Comparison of ENCODE assay signal across 19 cellular contexts in the genomic region with DNA sequence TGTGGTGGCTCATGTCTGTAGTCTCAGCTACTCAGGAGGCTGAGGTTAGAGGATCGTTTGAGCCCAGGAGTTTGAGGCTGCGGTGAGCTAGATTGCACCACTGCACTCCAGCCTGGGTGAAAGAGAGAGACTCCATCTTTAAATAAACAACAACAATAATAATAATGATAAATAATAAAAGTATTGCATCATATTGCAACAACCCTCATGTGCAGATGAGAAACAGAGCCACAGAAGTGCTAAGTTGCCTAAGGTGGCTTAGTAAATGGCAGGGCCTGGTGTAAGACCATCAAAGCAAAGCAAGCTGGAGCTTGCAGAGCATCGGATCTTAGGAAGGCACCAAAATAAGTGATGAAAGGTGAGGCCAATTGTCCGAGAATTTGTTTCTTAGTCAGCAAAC. TPM values are rescaled to one million over a fixed set of nuclear protein-coding genes. Genes with fewer than 3 reads are reported as not detected.
DNase-seq lines count a peak whose midpoint lies in the region; ATAC-seq, FAIRE-seq and TF ChIP-seq lines count a peak whose summit lies in the region.
"Had no signal": no experiment of that assay in that cellular context is flagged by ENCODE, and none has a peak within 500 bp of the region (broad histone marks: within the 10 kb centered on the region; RNA-seq: fewer than 3 reads in every experiment).

No MANE protein-coding gene starts in this region.

- peaks cover 19% of the 10 kb centered on the region for H3K9me3 Mint-ChIP-seq in nephron progenitor cell
- H3K9me3 Mint-ChIP-seq: CD4-positive, CD25-positive, alpha-beta regulatory T cell had no signal

- H3K4me3 Mint-ChIP-seq in nephron progenitor cell = no peak overlapping the region
- H3K4me3 Mint-ChIP-seq: CD4-positive, CD25-positive, alpha-beta regulatory T cell had no signal

- POLR2A ChIA-PET in HepG2 (lab: Yijun Ruan, JAX) = no interaction called here

- no peaks in the 10 kb centered on the region for H3K36me3 ChIP-seq in HepG2 (replicated peaks in 1 of 2; ENCODE audit: control insufficient read depth in 1 of 2, insufficient read depth in 2 of 2, low read length in 2 of 2)
- H3K36me3 ChIP-seq in right lobe of liver = no peaks in the 10 kb centered on the region
- H3K36me3 ChIP-seq in bronchial epithelial cell (ENCODE audit: control insufficient read depth, insufficient read depth, low read length) = no peaks in the 10 kb centered on the region
- H3K36me3 ChIP-seq: BLaER1 had no signal

- TF ChIP-seq EP300 in HepG2 (IDR thresholded peaks at IDR 0.05; ENCODE audit: low read depth in 2 of 2, low read length in 2 of 2) = no peak
- TF ChIP-seq EP300 in HepG2 (CRISPR knock-in tag; IDR thresholded peaks at IDR 0.05; ENCODE audit: borderline replicate concordance) = no peak

- ATAC-seq in HepG2 = no peak
- ATAC-seq in right lobe of liver = no peak
- ATAC-seq: GM12878 had no signal

- H3K27me3 Mint-ChIP-seq in nephron progenitor cell (ENCODE audit: low read depth, poor library complexity) = no peaks in the 10 kb centered on the region

- TF ChIP-seq CTCF in HepG2 (CRISPR knock-in tag; IDR thresholded peaks at IDR 0.05) = no peak
- TF ChIP-seq CTCF in right lobe of liver (IDR thresholded peaks at IDR 0.05) = no peak
- TF ChIP-seq CTCF in bronchial epithelial cell (IDR thresholded peaks at IDR 0.05; ENCODE audit: insufficient read depth, low read length, severe bottlenecking) = no peak
- no peak for TF ChIP-seq CTCF in nephron progenitor cell (IDR thresholded peaks at IDR 0.05)
- TF ChIP-seq CTCF in D721Med (IDR thresholded peaks at IDR 0.05; ENCODE audit: insufficient read depth, missing control alignments) = no peak

- intact Hi-C loops in HepG2 (cut with micrococcal nuclease; ENCODE audit: unreplicated experiment) = no loop called here
- intact Hi-C loops in right lobe of liver (cut with DNase I) = no loop called here

- TF ChIP-seq RAD21 in HepG2 (CRISPR knock-in tag; IDR thresholded peaks at IDR 0.05) = no peak

- H3K4me2 ChIP-seq in HepG2 (ENCODE audit: low read depth, low read length) = no peak overlapping the region
- H3K4me2 ChIP-seq: BLaER1 had no signal

- 0 out of 5 replicates have a peak, but pooled peaks cover 0 to 6% of the 10 kb centered on the region in 2 experiments for H3K27me3 ChIP-seq in HepG2 (ENCODE audit: control insufficient read depth in 1 of 2, insufficient read depth in 2 of 2, low read length in 2 of 2)
- H3K27me3 ChIP-seq in right lobe of liver = no peaks in the 10 kb centered on the region
- H3K27me3 ChIP-seq in bronchial epithelial cell (ENCODE audit: control insufficient read depth, insufficient read depth, low read length) = no peaks in the 10 kb centered on the region
- H3K27me3 ChIP-seq: BLaER1 had no signal

- CTCF ChIA-PET in HepG2 (lab: Yijun Ruan, JAX; ENCODE audit: low intra/inter-chr PET ratio, low total read pairs) = no interaction called here

- BruUV-seq in HepG2 (replicated peaks; lab: Mats Ljungman, UMichigan) = no TSS peak

- peaks cover 10% of the 10 kb centered on the region for H3K36me3 Mint-ChIP-seq in nephron progenitor cell (ENCODE audit: low read depth)
- H3K36me3 Mint-ChIP-seq: CD4-positive, CD25-positive, alpha-beta regulatory T cell had no signal

- H3K9ac ChIP-seq in HepG2 (ENCODE audit: insufficient read depth, low read depth, low read length) = no peak overlapping the region
- H3K9ac ChIP-seq: BLaER1 had no signal

- H3K27ac ChIP-seq in HepG2 (ENCODE audit: extremely low read length, insufficient read depth, low read length) (no peak overlapping the region), right lobe of liver (no peak overlapping the region)
- H3K27ac ChIP-seq: 22Rv1, BLaER1, HL-60 had no signal

- TF ChIP-seq POLR2A in HepG2 (IDR thresholded peaks at IDR 0.05; ENCODE audit: insufficient read depth in 1 of 2, low read depth in 2 of 2, low read length in 2 of 2) (no peak), right lobe of liver (IDR thresholded peaks at IDR 0.05) (no peak), H54 (IDR thresholded peaks at IDR 0.05; ENCODE audit: low read depth, low read length) (no peak)

- FAIRE-seq in HepG2 (lab: Jason Lieb, UNC) (no peak), bronchial epithelial cell (lab: Jason Lieb, UNC) (no peak), D721Med (lab: Jason Lieb, UNC) (no peak), H54 (lab: Jason Lieb, UNC) (no peak)
- FAIRE-seq: GM12878, GM18507 had no signal

- no peaks in the 10 kb centered on the region for H3K9me3 ChIP-seq in HepG2 (ENCODE audit: low read length)
- no peaks in the 10 kb centered on the region for H3K9me3 ChIP-seq in right lobe of liver
- H3K9me3 ChIP-seq: BLaER1 had no signal

- peak overlapping the region; percentile 27 for H3K27ac Mint-ChIP-seq in nephron progenitor cell
- H3K27ac Mint-ChIP-seq: CD4-positive, CD25-positive, alpha-beta regulatory T cell had no signal

- H3K4me1 Mint-ChIP-seq in nephron progenitor cell = peaks cover 20% of the 10 kb centered on the region
- H3K4me1 Mint-ChIP-seq: CD4-positive, CD25-positive, alpha-beta regulatory T cell had no signal

- in situ Hi-C loops in HepG2 (cut with HindIII; ENCODE audit: extremely low pct_ligation_motif_present, low pct_unique_long_range_greater_than_20kb) = no loop called here

- H4K20me1 ChIP-seq in HepG2 (ENCODE audit: insufficient read depth, low read length) = no peaks in the 10 kb centered on the region
- H4K20me1 ChIP-seq: BLaER1 had no signal

- H3K4me1 ChIP-seq in HepG2 (ENCODE audit: insufficient read depth, low read length) (no peaks in the 10 kb centered on the region; the same call in 1 of the 2 replicates), right lobe of liver (no peaks in the 10 kb centered on the region)

- no peak overlapping the region for H2AFZ ChIP-seq in HepG2 (ENCODE audit: low read length)

- DNase-seq in HepG2 (ENCODE audit: low spot score) (no peak), right lobe of liver (no peak), bronchial epithelial cell (ENCODE audit: low read depth) (peak; percentile 3), nephron progenitor cell (no peak), NOMO-1 (lab: John Stamatoyannopoulos, UW; ENCODE audit: unreplicated experiment in 2 of 2) (no peak), DMS 273 treated with DMSO at 0.1 percent for 48 hours (lab: John Stamatoyannopoulos, UW) (no peak), D721Med (ENCODE audit: insufficient read length, low spot score) (no peak), H54 (ENCODE audit: insufficient read length, low spot score) (no peak)
- DNase-seq: AML-193; CD4-positive, CD25-positive, alpha-beta regulatory T cell; DMS79; GOT3 had no signal

- 26% methylated on average over 4 of the region's 4 CpGs for WGBS in HepG2 (ENCODE audit: low lambda C conversion rate)
- WGBS in right lobe of liver (ENCODE audit: insufficient coverage, low coverage, low lambda C conversion rate, missing lambda C conversion rate) = 43% methylated on average over 3 of the region's 4 CpGs

- H3K4me3 ChIP-seq in HepG2 (replicated peaks in 1 of 3; ENCODE audit: insufficient read depth in 1 of 3, low read depth in 2 of 3, low read length in 3 of 3) = no peak overlapping the region
- no peak overlapping the region for H3K4me3 ChIP-seq in right lobe of liver
- no peak overlapping the region for H3K4me3 ChIP-seq in bronchial epithelial cell (ENCODE audit: low read depth, low read length)
- H3K4me3 ChIP-seq: BLaER1, GM12878 had no signal

- no peaks in the 10 kb centered on the region for H3K79me2 ChIP-seq in HepG2 (ENCODE audit: insufficient read depth, low read length)

TF ChIP-seq in HepG2, 621 proteins besides CTCF, POLR2A, EP300 and RAD21:
- TF ChIP-seq BCL6 (CRISPR knock-in tag; IDR thresholded peaks at IDR 0.05) (no peak), ZFP36 (IDR thresholded peaks at IDR 0.05; ENCODE audit: borderline replicate concordance, low read depth, low read length, partially characterized antibody) (no peak), CEBPB (IDR thresholded peaks at IDR 0.05; ENCODE audit: borderline replicate concordance, low read depth, low read length) (peak; percentile 55; the same call in 1 of the 2 replicates), ZNF225 (CRISPR knock-in tag; IDR thresholded peaks at IDR 0.05) (no peak)

RNA-seq across cellular contexts. Expression of a gene that starts 45.2 kb away (rescaled TPM):
- total RNA-seq in HepG2 (2016; rRNA removed; fragmentation: Illumina TruSeq; extraction: Trizol) (2.9 and 3.5 TPM in 2 replicates), right lobe of liver (10 to 100 TPM in 1 of 6 experiments, 1 to 10 TPM in 5; 4.0 to 10.1 (median 5.1) TPM), bronchial epithelial cell (0.13 and 0.53 TPM in 2 replicates)
- 1.2 and 1.3 TPM in 2 replicates for total RNA-seq in HepG2 (2016; cell fraction: cytosol; rRNA removed; fragmentation: Illumina TruSeq; extraction: Trizol; ENCODE audit: low read depth)
- 2.0 and 5.1 TPM in 2 replicates for total RNA-seq in HepG2 (2016; cell fraction: insoluble cytoplasmic fraction; rRNA removed; fragmentation: Illumina TruSeq; extraction: Trizol)
- total RNA-seq in HepG2 (2016; cell fraction: membrane; rRNA removed; fragmentation: Illumina TruSeq; extraction: Trizol) = 2.4 TPM in 2 replicates
- total RNA-seq in HepG2 (2016; cell fraction: nucleus; rRNA removed; fragmentation: Illumina TruSeq; extraction: Trizol) = 2.8 and 3.0 TPM in 2 replicates
- polyA plus RNA-seq in HepG2 (2011; rRNA removed) = 1.3 and 4.4 TPM in 2 replicates
- polyA plus RNA-seq in HepG2 (2011; cell fraction: cytosol; rRNA removed) = 1.2 and 2.1 TPM in 2 replicates
- polyA plus RNA-seq in HepG2 (2011; cell fraction: nucleus; rRNA removed) = 4.9 and 7.4 TPM in 2 replicates
- 1.1 and 1.2 TPM in 2 replicates for polyA plus RNA-seq in HepG2 (2012)
- 0.42 and 0.45 TPM in 2 replicates for polyA plus RNA-seq in HepG2 (2016; cell fraction: cytosol; fragmentation: Illumina TruSeq; extraction: Trizol; ENCODE audit: low read depth)
- polyA plus RNA-seq in HepG2 (2016; cell fraction: insoluble cytoplasmic fraction; fragmentation: Illumina TruSeq; extraction: Trizol; ENCODE audit: low read depth) = 1.2 and 1.4 TPM in 2 replicates
- 0.73 and 0.81 TPM in 2 replicates for polyA plus RNA-seq in HepG2 (2016; cell fraction: membrane; fragmentation: Illumina TruSeq; extraction: Trizol; ENCODE audit: low read depth)
- 3.2 and 6.7 TPM in 2 replicates for polyA plus RNA-seq in HepG2 (2016; cell fraction: nucleus; fragmentation: Illumina TruSeq; extraction: Trizol; ENCODE audit: insufficient read depth, low read depth)
- polyA minus RNA-seq in HepG2 (2011; rRNA and poly(A)+ RNA removed; ENCODE audit: low replicate concordance) = 11.7 TPM in 1 of 2 replicates, not detected in the other
- polyA minus RNA-seq in HepG2 (2011; cell fraction: cytosol; rRNA and poly(A)+ RNA removed) = 12.5 and 12.8 TPM in 2 replicates
- 3.4 and 4.5 TPM in 2 replicates for polyA minus RNA-seq in HepG2 (2011; cell fraction: nucleus; rRNA and poly(A)+ RNA removed)
- total RNA-seq: A673, G401, GM12878 had no signal
